In genomic region chrX:103624111-103624510, GRCh38 we compare ENCODE assay signal across 20 cellular contexts. TPM values are rescaled to one million over a fixed set of nuclear protein-coding genes. Genes with fewer than 3 reads are reported as not detected.
DNase-seq lines count a peak whose midpoint lies in the region; ATAC-seq, FAIRE-seq and TF ChIP-seq lines count a peak whose summit lies in the region.
"Had no signal": no experiment of that assay in that cellular context is flagged by ENCODE, and none has a peak within 500 bp of the region (broad histone marks: within the 10 kb centered on the region; RNA-seq: fewer than 3 reads in every experiment).

No MANE protein-coding gene starts in this region.

- peak overlapping the region; percentile 56 for H3K14ac ChIP-seq in trophoblast cell (ENCODE audit: low read length)

- no TSS peak for BruUV-seq in endothelial cell of umbilical vein (replicated peaks; lab: Mats Ljungman, UMichigan)

- peak overlapping the region; percentile 43 for H2BK120ac ChIP-seq in trophoblast cell (ENCODE audit: insufficient read depth, low read length, poor library complexity)

- intact Hi-C loops in cardiac septum (cut with DNase I) (no loop called here), endothelial cell of umbilical vein (cut with micrococcal nuclease) (no loop called here), aorta (cut with DNase I) (no loop called here)

- H3K23ac ChIP-seq in trophoblast cell (ENCODE audit: low read length) = no peak overlapping the region

- peak overlapping the region; percentile 68 for H2BK5ac ChIP-seq in trophoblast cell (ENCODE audit: low read depth, low read length, poor library complexity)

- H3K79me2 ChIP-seq in endothelial cell of umbilical vein (ENCODE audit: control insufficient read depth, insufficient read depth, low read length) (peaks cover 4% of the 10 kb centered on the region), trophoblast cell (ENCODE audit: control insufficient read depth, insufficient read depth, low read length, poor library complexity) (no peaks in the 10 kb centered on the region)

- TF ChIP-seq POLR2A in endothelial cell of umbilical vein (IDR thresholded peaks at IDR 0.05; ENCODE audit: low read depth, low read length) = no peak

- H3K36me3 ChIP-seq in cardiac muscle cell = no peaks in the 10 kb centered on the region
- no peaks in the 10 kb centered on the region for H3K36me3 ChIP-seq in endothelial cell of umbilical vein (ENCODE audit: control insufficient read depth in 2 of 2, extremely low read depth in 1 of 2, insufficient read depth in 2 of 2, low read length in 2 of 2)
- H3K36me3 ChIP-seq in trophoblast cell (ENCODE audit: control insufficient read depth in 1 of 2, insufficient read depth in 2 of 2, low read length in 2 of 2) = no peaks in the 10 kb centered on the region
- no peaks in the 10 kb centered on the region for H3K36me3 ChIP-seq in aorta (ENCODE audit: control insufficient read depth in 1 of 2, insufficient read depth in 2 of 2, low read length in 1 of 2)
- H3K36me3 ChIP-seq: neutrophil had no signal

- no peak overlapping the region for H3K9ac ChIP-seq in endothelial cell of umbilical vein (replicated peaks; ENCODE audit: extremely low read depth, insufficient read depth, low read length)
- H3K9ac ChIP-seq in trophoblast cell (ENCODE audit: low read length) = no peak overlapping the region
- H3K9ac ChIP-seq: SK-N-SH had no signal

- H4K12ac ChIP-seq in trophoblast cell (ENCODE audit: low read depth, low read length) = no peak overlapping the region

- no peaks in the 10 kb centered on the region for H3K9me3 ChIP-seq in cardiac muscle cell (ENCODE audit: low read depth)
- H3K9me3 ChIP-seq in endothelial cell of umbilical vein (replicated peaks; ENCODE audit: control insufficient read depth, insufficient read depth, low read length) = no peaks in the 10 kb centered on the region
- no peaks in the 10 kb centered on the region for H3K9me3 ChIP-seq in trophoblast cell (ENCODE audit: insufficient read depth, low read depth, low read length)
- no peaks in the 10 kb centered on the region for H3K9me3 ChIP-seq in aorta (ENCODE audit: control insufficient read depth, low read length)
- H3K9me3 ChIP-seq: neutrophil, SK-N-SH had no signal

- no peaks in the 10 kb centered on the region for H3K9me1 ChIP-seq in endothelial cell of umbilical vein (replicated peaks; ENCODE audit: control insufficient read depth, extremely low read depth, insufficient read depth, low read length)

- TF ChIP-seq CTCF in cardiac muscle cell (IDR thresholded peaks at IDR 0.05; ENCODE audit: low read depth, low read length) = no peak
- TF ChIP-seq CTCF in endothelial cell of umbilical vein (IDR thresholded peaks at IDR 0.05; ENCODE audit: extremely low read depth in 1 of 2, insufficient read depth in 1 of 2, low read depth in 1 of 2, low read length in 2 of 2) = no peak

- H3K27ac ChIP-seq in cardiac muscle cell (peak overlapping the region; percentile 79), endothelial cell of umbilical vein (ENCODE audit: insufficient read depth, low read depth, low read length) (no peak overlapping the region), trophoblast cell (ENCODE audit: low read depth, low read length) (peak overlapping the region; percentile 78), aorta (ENCODE audit: low read depth in 1 of 2, low read length in 2 of 2) (peak overlapping the region in 1 of 2 donors; percentile 13)
- H3K27ac ChIP-seq: neutrophil had no signal

- no peaks in the 10 kb centered on the region for H4K20me1 ChIP-seq in endothelial cell of umbilical vein (replicated peaks; ENCODE audit: control insufficient read depth, extremely low read depth, insufficient read depth, low read length)

- H3K18ac ChIP-seq in trophoblast cell (ENCODE audit: low read length) = peak overlapping the region; percentile 75

- no peak overlapping the region for H3K4ac ChIP-seq in trophoblast cell (ENCODE audit: low read depth, low read length)

- POLR2A ChIA-PET in endothelial cell of umbilical vein (lab: Charles Lee) = no interaction called here

- no peak overlapping the region for H2AK5ac ChIP-seq in trophoblast cell (ENCODE audit: low read length)

- peak; percentile 8 for ATAC-seq in aorta (ENCODE audit: low FRiP score)

- no peaks in the 10 kb centered on the region for H3K27me3 ChIP-seq in cardiac muscle cell
- H3K27me3 ChIP-seq in endothelial cell of umbilical vein (ENCODE audit: control insufficient read depth in 2 of 2, insufficient read depth in 2 of 2, low read length in 2 of 2) = no peaks in the 10 kb centered on the region
- H3K27me3 ChIP-seq in trophoblast cell (ENCODE audit: insufficient read depth, low read length) = no peaks in the 10 kb centered on the region
- no peaks in the 10 kb centered on the region for H3K27me3 ChIP-seq in aorta (ENCODE audit: control insufficient read depth in 1 of 2, insufficient read depth in 2 of 2, low read length in 1 of 2)
- H3K27me3 ChIP-seq: neutrophil had no signal

- CTCF ChIA-PET in endothelial cell of umbilical vein (lab: Charles Lee) = no interaction called here

- no CpG with 5 or more reads among the region's 4 CpGs for WGBS in trophoblast cell (ENCODE audit: extremely low coverage, insufficient coverage, insufficient read length)
- 32 to 44% methylated on average over 4 of the region's 4 CpGs for WGBS in aorta, 2 donors

- peak overlapping the region; percentile 47 for H4K8ac ChIP-seq in trophoblast cell (ENCODE audit: low read depth, low read length)

- H3K4me3 ChIP-seq in cardiac muscle cell (no peak overlapping the region), endothelial cell of umbilical vein (replicated peaks in 1 of 3; ENCODE audit: insufficient read depth in 1 of 3, low read depth in 1 of 3, low read length in 3 of 3) (no peak overlapping the region), trophoblast cell (ENCODE audit: low read depth, low read length) (no peak overlapping the region), aorta (ENCODE audit: low read length in 2 of 2) (no peak overlapping the region)

- no peak overlapping the region for H2AFZ ChIP-seq in endothelial cell of umbilical vein (ENCODE audit: low read depth, low read length)
- H2AFZ ChIP-seq in trophoblast cell (ENCODE audit: insufficient read depth, low read length, poor library complexity) = no peak overlapping the region

- peak overlapping the region; percentile 80 for H4K91ac ChIP-seq in trophoblast cell (ENCODE audit: low read depth, low read length)

- peak; percentile 54 for FAIRE-seq in endothelial cell of umbilical vein (lab: Jason Lieb, UNC)

- no peak overlapping the region for H3K4me2 ChIP-seq in endothelial cell of umbilical vein (ENCODE audit: insufficient read depth, low read length)
- H3K4me2 ChIP-seq in trophoblast cell (ENCODE audit: low read length) = peak overlapping the region; percentile 18

- peaks cover 10% of the 10 kb centered on the region for H3K4me1 ChIP-seq in cardiac muscle cell (ENCODE audit: low read depth)
- H3K4me1 ChIP-seq in endothelial cell of umbilical vein (ENCODE audit: control insufficient read depth, extremely low read depth, insufficient read depth, low read length) = peaks cover 20% of the 10 kb centered on the region
- peaks cover 10% of the 10 kb centered on the region in 2 experiments for H3K4me1 ChIP-seq in trophoblast cell (ENCODE audit: control insufficient read depth in 1 of 2, insufficient read depth in 2 of 2, low read length in 2 of 2)
- no peaks in the 10 kb centered on the region for H3K4me1 ChIP-seq in aorta (ENCODE audit: control insufficient read depth in 1 of 2, insufficient read depth in 2 of 2, low read length in 2 of 2)

- dilution Hi-C loops in endothelial cell of umbilical vein (cut with MboI; ENCODE audit: extremely low pct_ligation_motif_present, low sequenced_read_pairs) = no loop called here

- peak overlapping the region; percentile 71 for H2BK12ac ChIP-seq in trophoblast cell (ENCODE audit: low read length)

- H3K79me1 ChIP-seq in trophoblast cell (ENCODE audit: low read length) = peaks cover 11% of the 10 kb centered on the region

- DNase-seq in cardiac muscle cell (ENCODE audit: low read depth in 1 of 2, low spot score in 1 of 2) (no peak), cardiac septum (ENCODE audit: low spot score) (no peak), endothelial cell of umbilical vein (ENCODE audit: low read depth, low spot score) (no peak), trophoblast cell (no peak), aorta (no peak), foreskin melanocyte (no peak), amygdala (lab: John Stamatoyannopoulos, UW) (no peak), pons (ENCODE audit: low spot score) (no peak)
- DNase-seq: activated effector memory CD4-positive, alpha-beta T cell treated with anti-CD3 and anti-CD28 coated beads, Interleukin-2, amount 50 U/mL, for 16 hours; DMS153; GOT3; KG1; kidney glomerular epithelial cell; NCI-H1048; NCI-H2081 treated with DMSO at 0.1 percent for 48 hours; NCI-H774; SK-N-SH; stimulated activated CD4-positive, alpha-beta T cell treated with anti-CD3 and anti-CD28 coated beads, Interleukin-4, amount 100 ng/mL, for 24 hours; T-helper 9 cell had no signal

RNA-seq across cellular contexts. Expression of gene TCEAL1, which starts 4.7 kb away (rescaled TPM):
- 93.8 and 121 TPM in 2 replicates for total RNA-seq in cardiac muscle cell
- 51.5 and 66.3 TPM in 2 replicates for polyA plus RNA-seq in cardiac muscle cell
- 22.1 TPM for total RNA-seq in cardiac septum
- total RNA-seq in endothelial cell of umbilical vein = 14.6 and 18.5 TPM in 2 replicates
- polyA plus RNA-seq in endothelial cell of umbilical vein = 12.8 and 18.6 TPM in 2 replicates
- 27.8 and 28.0 TPM in 2 replicates for polyA plus RNA-seq in endothelial cell of umbilical vein (2011; cell fraction: cytosol; rRNA removed)
- 19.5 and 25.9 TPM in 2 replicates for polyA plus RNA-seq in endothelial cell of umbilical vein (2011; cell fraction: nucleus; rRNA removed)
- polyA plus RNA-seq in endothelial cell of umbilical vein (2012) = 14.8 and 20.1 TPM in 2 replicates
- 5.7 and 8.6 TPM in 2 replicates for polyA minus RNA-seq in endothelial cell of umbilical vein
- 7.0 TPM for polyA minus RNA-seq in endothelial cell of umbilical vein (2011; cell fraction: cytosol; rRNA and poly(A)+ RNA removed)
- 2.9 and 3.2 TPM in 2 replicates for polyA minus RNA-seq in endothelial cell of umbilical vein (2011; cell fraction: nucleus; rRNA and poly(A)+ RNA removed)
- 13.1 and 14.0 TPM in 2 replicates for polyA plus RNA-seq in trophoblast cell (2013)
- total RNA-seq in aorta = 10 to 100 TPM; 37.0 to 73.9 TPM
- polyA plus RNA-seq in aorta = 100 to 1,000 TPM; 219 to 258 TPM

RNA-seq across cellular contexts. Expression of gene TCEAL3, which starts 16.3 kb away (rescaled TPM):
- total RNA-seq in cardiac muscle cell (11.8 and 23.0 TPM in 2 replicates), cardiac septum (24.7 TPM), endothelial cell of umbilical vein (21.3 and 23.7 TPM in 2 replicates), aorta (10 to 100 TPM; 34.6 to 77.3 TPM)
- polyA plus RNA-seq in cardiac muscle cell (16.5 and 20.0 TPM in 2 replicates), endothelial cell of umbilical vein (6.9 and 8.9 TPM in 2 replicates), aorta (100 to 1,000 TPM; 249 to 392 TPM)
- 15.8 and 16.9 TPM in 2 replicates for polyA plus RNA-seq in endothelial cell of umbilical vein (2011; cell fraction: cytosol; rRNA removed)
- 4.9 and 6.9 TPM in 2 replicates for polyA plus RNA-seq in endothelial cell of umbilical vein (2011; cell fraction: nucleus; rRNA removed)
- polyA plus RNA-seq in endothelial cell of umbilical vein (2012) = 32.7 and 41.9 TPM in 2 replicates
- polyA minus RNA-seq in endothelial cell of umbilical vein = 4.1 and 6.9 TPM in 2 replicates
- polyA minus RNA-seq in endothelial cell of umbilical vein (2011; cell fraction: cytosol; rRNA and poly(A)+ RNA removed) = not detected
- 1.2 TPM in 2 replicates for polyA minus RNA-seq in endothelial cell of umbilical vein (2011; cell fraction: nucleus; rRNA and poly(A)+ RNA removed)
- 12.4 and 12.6 TPM in 2 replicates for polyA plus RNA-seq in trophoblast cell (2013)

RNA-seq across cellular contexts. Expression of gene TCEAL4, which starts 38.8 kb away (rescaled TPM):
- total RNA-seq in cardiac muscle cell = 65.9 and 77.6 TPM in 2 replicates
- 106 and 127 TPM in 2 replicates for polyA plus RNA-seq in cardiac muscle cell
- total RNA-seq in cardiac septum = 68.0 TPM
- total RNA-seq in endothelial cell of umbilical vein = 60.4 and 74.6 TPM in 2 replicates
- polyA plus RNA-seq in endothelial cell of umbilical vein = 11.8 and 16.9 TPM in 2 replicates
- 33.4 and 37.5 TPM in 2 replicates for polyA plus RNA-seq in endothelial cell of umbilical vein (2011; cell fraction: cytosol; rRNA removed)
- polyA plus RNA-seq in endothelial cell of umbilical vein (2011; cell fraction: nucleus; rRNA removed) = 17.0 and 27.7 TPM in 2 replicates
- polyA plus RNA-seq in endothelial cell of umbilical vein (2012) = 122 and 124 TPM in 2 replicates
- polyA minus RNA-seq in endothelial cell of umbilical vein = 6.2 and 7.9 TPM in 2 replicates
- polyA minus RNA-seq in endothelial cell of umbilical vein (2011; cell fraction: cytosol; rRNA and poly(A)+ RNA removed) = 6.7 TPM
- 8.7 and 9.0 TPM in 2 replicates for polyA minus RNA-seq in endothelial cell of umbilical vein (2011; cell fraction: nucleus; rRNA and poly(A)+ RNA removed)
- polyA plus RNA-seq in trophoblast cell (2013) = 75.0 and 80.5 TPM in 2 replicates
- 100 to 1,000 TPM in 1 of 2 donors, 10 to 100 TPM in 1; 97.2 to 187 TPM for total RNA-seq in aorta
- polyA plus RNA-seq in aorta = 1,000 to 10,000 TPM; 1,036 to 1,452 TPM
